Comparison of ENCODE assay signal across 26 cellular contexts in the genomic region with DNA sequence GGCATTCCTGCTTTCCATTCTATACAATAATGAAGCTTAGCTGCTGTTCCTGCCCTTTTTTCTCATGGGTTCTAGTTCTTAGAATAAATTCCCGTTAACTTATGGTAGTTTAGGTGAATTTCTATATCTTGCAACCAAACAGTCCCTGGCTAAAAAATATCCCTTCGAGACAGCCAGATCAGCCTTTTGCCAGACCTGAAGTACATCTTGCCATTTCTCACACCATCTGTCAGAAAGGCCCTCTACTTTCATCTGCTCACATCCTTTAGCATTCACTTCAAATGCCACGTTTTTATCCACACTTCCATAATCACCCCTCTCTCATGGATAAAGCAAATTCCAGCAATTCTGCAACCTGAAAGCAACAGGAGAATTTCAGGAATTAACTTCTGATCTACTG.
"Had no signal": no experiment of that assay in that cellular context is flagged by ENCODE, and none has a peak within 500 bp of the region (broad histone marks: within the 10 kb centered on the region; RNA-seq: fewer than 3 reads in every experiment).

No MANE protein-coding gene starts in this region.

- H3K36me3 ChIP-seq: brain microvascular endothelial cell, colonic mucosa, esophagus squamous epithelium, gastroesophageal sphincter had no signal

- H3K27ac ChIP-seq: brain microvascular endothelial cell, colonic mucosa, epithelial cell of prostate, esophagus squamous epithelium, gastroesophageal sphincter had no signal

- H3K27me3 ChIP-seq: brain microvascular endothelial cell, colonic mucosa, esophagus squamous epithelium, gastroesophageal sphincter had no signal

- DNase-seq: activated CD4-positive, alpha-beta memory T cell treated with anti-CD3 and anti-CD28 coated beads for 36 hours; activated CD4-positive, alpha-beta T cell treated with anti-CD3 and anti-CD28 coated beads for 36 hours; activated CD4-positive, alpha-beta T cell treated with anti-CD3 and anti-CD28 coated beads, Interleukin-2, amount 10 ng/mL, durations not matched to agents 24 days and 14 days; activated CD4-positive, CD25-positive, alpha-beta regulatory T cell; activated CD4-positive, CD25-positive, alpha-beta regulatory T cell treated with anti-CD3 and anti-CD28 coated beads, Interleukin-2, amount 50 U/mL, for 72 hours; activated CD8-positive, alpha-beta memory T cell treated with anti-CD3 and anti-CD28 coated beads, Interleukin-2, amount 10 ng/mL, durations not matched to agents 7 days and 5 days; activated CD8-positive, alpha-beta memory T cell treated with anti-CD3 and anti-CD28 coated beads, Interleukin-2, amount 50 U/mL, for 4 hours; activated CD8-positive, alpha-beta T cell treated with anti-CD3 and anti-CD28 coated beads, Interleukin-2, amount 10 ng/mL, durations not matched to agents 7 days and 5 days; activated gamma-delta T cell; activated naive CD4-positive, alpha-beta T cell; activated naive CD4-positive, alpha-beta T cell treated with anti-CD3 and anti-CD28 coated beads, Interleukin-2, amount 10 ng/mL, durations not matched to agents 7 days and 5 days; activated naive CD8-positive, alpha-beta T cell treated with anti-CD3 and anti-CD28 coated beads, Interleukin-2, amount 10 ng/mL, durations not matched to agents 7 days and 5 days; activated T-cell treated with anti-CD3 and anti-CD28 coated beads, Interleukin-2, amount 50 U/mL, for 1 hour; activated T-cell treated with anti-CD3 and anti-CD28 coated beads, Interleukin-2, amount 50 U/mL, for 48 hours; anterior cingulate cortex; brain microvascular endothelial cell; colonic mucosa; effector CD8-positive, alpha-beta T cell; esophagus squamous epithelium; foreskin melanocyte; head of caudate nucleus; T-helper 1 cell; T-helper 17 cell; T1000 had no signal

- H3K9me3 ChIP-seq: colonic mucosa, esophagus squamous epithelium, gastroesophageal sphincter had no signal

- H3K4me1 ChIP-seq: colonic mucosa had no signal

- H3K4me3 ChIP-seq: colonic mucosa, esophagus squamous epithelium, gastroesophageal sphincter had no signal
